9 cellular contexts compared by ENCODE assay signal in genomic region chr11:47348859-47349258, GRCh38. TPM values are rescaled to one million over a fixed set of nuclear protein-coding genes. Genes with fewer than 3 reads are reported as not detected.
DNase-seq lines count a peak whose midpoint lies in the region; ATAC-seq and TF ChIP-seq lines count a peak whose summit lies in the region.
"Had no signal": no experiment of that assay in that cellular context is flagged by ENCODE, and none has a peak within 500 bp of the region (broad histone marks: within the 10 kb centered on the region; RNA-seq: fewer than 3 reads in every experiment).

No MANE protein-coding gene starts in this region.

- no peaks in the 10 kb centered on the region for H3K36me3 Mint-ChIP-seq in GM23338 (ENCODE audit: low read depth)
- H3K36me3 Mint-ChIP-seq: IgD-negative memory B cell had no signal

- DNase-seq in GM23338 (ENCODE audit: low spot score) (peak; percentile 42), fibroblast of pulmonary artery (ENCODE audit: low read depth) (peak; percentile 50), T-helper 9 cell (no peak), smooth muscle cell (lab: John Stamatoyannopoulos, UW; ENCODE audit: unreplicated experiment) (no peak), NCI-H2227 treated with DMSO at 0.1 percent for 48 hours (lab: John Stamatoyannopoulos, UW) (no peak)

- peak overlapping the region in 6 of 11 experiments; percentile 38 to 50 (median 39); a peak in 8 of 22 replicates for H3K9ac ChIP-seq in BLaER1 treated with 17β-estradiol and CSF1 and Interleukin-3, amounts not matched to agents 10 nM and 100 nM
- no peak overlapping the region for H3K9ac ChIP-seq in OCI-LY1 (ENCODE audit: low read length)
- H3K9ac ChIP-seq in smooth muscle cell (ENCODE audit: low read depth), result no peak overlapping the region

- peak; percentile 14; the same call in 1 of the 3 replicates for ATAC-seq in GM23338
- ATAC-seq in GM19452 (IDR thresholded peaks at IDR 0.05; ENCODE audit: unreplicated experiment), result no peak

- H3K9me3 Mint-ChIP-seq in GM23338, result no peaks in the 10 kb centered on the region; the same call in 2 of the 3 replicates

- no peaks in the 10 kb centered on the region for H3K9me2 ChIP-seq in GM23338 (ENCODE audit: insufficient read depth)
- H3K9me2 ChIP-seq in OCI-LY1 (ENCODE audit: low read depth, low read length), result no peaks in the 10 kb centered on the region

- H3K4me2 ChIP-seq in BLaER1 treated with 17β-estradiol and CSF1 and Interleukin-3, amounts not matched to agents 10 nM and 100 nM, result no peak overlapping the region
- H3K4me2 ChIP-seq in GM23338 (no peak overlapping the region), OCI-LY1 (ENCODE audit: low read length) (no peak overlapping the region), smooth muscle cell (no peak overlapping the region)

- no peaks in the 10 kb centered on the region for H3K27me3 ChIP-seq in BLaER1 treated with 17β-estradiol and CSF1 and Interleukin-3, amounts not matched to agents 10 nM and 100 nM
- no peaks in the 10 kb centered on the region for H3K27me3 ChIP-seq in GM23338 (ENCODE audit: insufficient read depth)
- no peaks in the 10 kb centered on the region for H3K27me3 ChIP-seq in OCI-LY1 (ENCODE audit: insufficient read depth, low read length)
- no peaks in the 10 kb centered on the region for H3K27me3 ChIP-seq in smooth muscle cell (ENCODE audit: low read depth)

- H3K4me1 ChIP-seq in BLaER1 treated with 17β-estradiol and CSF1 and Interleukin-3, amounts not matched to agents 10 nM and 100 nM, result peaks cover 0 to 42% (median 32%) of the 10 kb centered on the region in 10 experiments; a peak in 15 of 20 replicates
- no peaks in the 10 kb centered on the region; the same call in 1 of the 2 replicates for H3K4me1 ChIP-seq in GM23338 (ENCODE audit: insufficient read depth)
- H3K4me1 ChIP-seq in OCI-LY1 (ENCODE audit: insufficient read depth, low read length, severe bottlenecking), result no peaks in the 10 kb centered on the region
- H3K4me1 ChIP-seq in smooth muscle cell (ENCODE audit: low read depth), result peaks cover 8% of the 10 kb centered on the region

- no peaks in the 10 kb centered on the region for H3K9me3 ChIP-seq in BLaER1 treated with 17β-estradiol and CSF1 and Interleukin-3, amounts not matched to agents 10 nM and 100 nM (replicated peaks in 1 of 11)
- H3K9me3 ChIP-seq in OCI-LY1 (ENCODE audit: low read length) (no peaks in the 10 kb centered on the region), smooth muscle cell (replicated peaks; ENCODE audit: low read depth) (no peaks in the 10 kb centered on the region)

- H3K4me3 ChIP-seq in BLaER1 treated with 17β-estradiol and CSF1 and Interleukin-3, amounts not matched to agents 10 nM and 100 nM, result no peak overlapping the region
- no peak overlapping the region for H3K4me3 ChIP-seq in GM23338
- no peak overlapping the region for H3K4me3 ChIP-seq in OCI-LY1 (ENCODE audit: low read depth, low read length, poor library complexity, severe bottlenecking)
- H3K4me3 ChIP-seq in fibroblast of pulmonary artery (replicated peaks; ENCODE audit: low read depth, low read length), result no peak overlapping the region
- no peak overlapping the region for H3K4me3 ChIP-seq in smooth muscle cell

- H3K27me3 Mint-ChIP-seq in GM23338 (ENCODE audit: insufficient read depth, low read depth, poor library complexity), result peaks cover 12% of the 10 kb centered on the region
- H3K27me3 Mint-ChIP-seq: IgD-negative memory B cell had no signal

- peak overlapping the region in 8 of 11 experiments; percentile 34 to 71 (median 56); a peak in 16 of 22 replicates for H3K27ac ChIP-seq in BLaER1 treated with 17β-estradiol and CSF1 and Interleukin-3, amounts not matched to agents 10 nM and 100 nM
- no peak overlapping the region for H3K27ac ChIP-seq in GM23338 (ENCODE audit: low read depth)
- no peak overlapping the region for H3K27ac ChIP-seq in OCI-LY1 (ENCODE audit: low read depth, low read length, poor library complexity, severe bottlenecking)
- no peak overlapping the region for H3K27ac ChIP-seq in smooth muscle cell (ENCODE audit: low read depth)

- H3K36me3 ChIP-seq in BLaER1 treated with 17β-estradiol and CSF1 and Interleukin-3, amounts not matched to agents 10 nM and 100 nM, result peaks cover 0 to 5% (median under 1%) of the 10 kb centered on the region in 11 experiments; a peak in 13 of 22 replicates
- H3K36me3 ChIP-seq in GM23338 (ENCODE audit: insufficient read depth) (no peaks in the 10 kb centered on the region), OCI-LY1 (ENCODE audit: insufficient read depth, low read length) (no peaks in the 10 kb centered on the region), smooth muscle cell (ENCODE audit: low read depth) (no peaks in the 10 kb centered on the region)

- H3K27ac Mint-ChIP-seq in GM23338, result no peak overlapping the region
- H3K27ac Mint-ChIP-seq: IgD-negative memory B cell had no signal

- peaks cover 4% of the 10 kb centered on the region for H3K4me1 Mint-ChIP-seq in GM23338

- peaks cover 0 to 45% (median 0%) of the 10 kb centered on the region in 11 experiments; a peak in 8 of 22 replicates for H4K20me1 ChIP-seq in BLaER1 treated with 17β-estradiol and CSF1 and Interleukin-3, amounts not matched to agents 10 nM and 100 nM
- H4K20me1 ChIP-seq in GM23338 (replicated peaks; ENCODE audit: insufficient read depth) (no peaks in the 10 kb centered on the region), OCI-LY1 (ENCODE audit: insufficient read depth, low read length) (no peaks in the 10 kb centered on the region), smooth muscle cell (ENCODE audit: low read depth) (no peaks in the 10 kb centered on the region)

- H3K79me2 ChIP-seq in GM23338 (replicated peaks; ENCODE audit: insufficient read depth), result no peaks in the 10 kb centered on the region
- H3K79me2 ChIP-seq in OCI-LY1 (ENCODE audit: insufficient read depth, low read length), result no peaks in the 10 kb centered on the region
- H3K79me2 ChIP-seq in smooth muscle cell (ENCODE audit: low read depth), result no peaks in the 10 kb centered on the region

- H3F3A ChIP-seq in GM23338 (replicated peaks; ENCODE audit: low read depth) (no peaks in the 10 kb centered on the region), OCI-LY1 (ENCODE audit: insufficient read depth, low read length) (no peaks in the 10 kb centered on the region), smooth muscle cell (ENCODE audit: low read depth) (no peaks in the 10 kb centered on the region)

- no peak overlapping the region for H3K4me3 Mint-ChIP-seq in GM23338
- H3K4me3 Mint-ChIP-seq: IgD-negative memory B cell had no signal

- WGBS in smooth muscle cell (ENCODE audit: low lambda C conversion rate), result 70% methylated on average over 6 of the region's 8 CpGs

- TF ChIP-seq CTCF in GM23338 (conservative IDR thresholded peaks at IDR 0.05; ENCODE audit: low read depth in 2 of 2) (peak; percentile 27 to 51; a peak in 3 of 4 replicates), OCI-LY1 (IDR thresholded peaks at IDR 0.05; ENCODE audit: low read length) (peak; percentile 53), fibroblast of pulmonary artery (IDR thresholded peaks at IDR 0.05; ENCODE audit: low read length, missing control alignments) (peak; percentile 31), smooth muscle cell (IDR thresholded peaks at IDR 0.05; ENCODE audit: borderline replicate concordance, insufficient read depth, poor library complexity, severe bottlenecking) (no peak)

- H2AFZ ChIP-seq in GM23338 (no peak overlapping the region), OCI-LY1 (ENCODE audit: low read length) (no peak overlapping the region), smooth muscle cell (ENCODE audit: low read depth) (no peak overlapping the region)

TF ChIP-seq in GM23338, 12 proteins besides CTCF, POLR2A, EP300 and RAD21 (continues in another document):
- TF ChIP-seq ETS1 (IDR thresholded peaks at IDR 0.05) (no peak), ZNF114 (CRISPR knock-in tag; IDR thresholded peaks at IDR 0.05) (no peak), POLR2AphosphoS5 (IDR thresholded peaks at IDR 0.05; ENCODE audit: low read depth) (no peak)

RNA-seq across cellular contexts. Expression of gene MYBPC3, which starts 3.6 kb away (rescaled TPM):
- total RNA-seq in GM23338 (2014; rRNA removed; shearing (Covaris generic)), result not detected in 2 replicates
- polyA plus RNA-seq in GM23338 (2016; fragmentation: Nextera tagmentation; extraction: Ambion mirVana) (0.24 TPM in 1 of 2 replicates, not detected in the other), smooth muscle cell (0.03 and 0.25 TPM in 2 replicates)
- total RNA-seq in smooth muscle cell, result not detected in 2 replicates
- polyA plus RNA-seq: IgD-negative memory B cell had no signal

RNA-seq across cellular contexts. Expression of gene SPI1, which starts 29.5 kb away (rescaled TPM):
- total RNA-seq in GM23338 (2014; rRNA removed; shearing (Covaris generic)), result not detected in 2 replicates
- polyA plus RNA-seq in GM23338 (2016; fragmentation: Nextera tagmentation; extraction: Ambion mirVana) (0.19 and 0.23 TPM in 2 replicates), smooth muscle cell (not detected in 2 replicates)
- total RNA-seq in smooth muscle cell, result not detected in 2 replicates

RNA-seq across cellular contexts. Expression of gene SLC39A13, which starts 59.5 kb away (rescaled TPM):
- 32.7 TPM in 2 replicates for total RNA-seq in GM23338 (2014; rRNA removed; shearing (Covaris generic))
- polyA plus RNA-seq in GM23338 (2016; fragmentation: Nextera tagmentation; extraction: Ambion mirVana) (15.8 TPM in 2 replicates), smooth muscle cell (138 and 143 TPM in 2 replicates)
- 51.7 and 56.9 TPM in 2 replicates for total RNA-seq in smooth muscle cell

Comparison
In these comparisons a context has a peak if more than half of its experiments do, and no peak if none do; other contexts are left out.
1. H3K27ac ChIP-seq: peak in BLaER1 treated with 17β-estradiol and CSF1 and Interleukin-3, amounts not matched to agents 10 nM and 100 nM (8 of 11); none in GM23338 (single experiment), OCI-LY1 (single experiment) and smooth muscle cell (single experiment).
2. H3K9ac ChIP-seq: peak in BLaER1 treated with 17β-estradiol and CSF1 and Interleukin-3, amounts not matched to agents 10 nM and 100 nM (6 of 11); none in OCI-LY1 (single experiment) and smooth muscle cell (single experiment).
3. DNase-seq: peak in GM23338 (single experiment) and fibroblast of pulmonary artery (single experiment); none in T-helper 9 cell (single experiment), smooth muscle cell (single experiment) and NCI-H2227 treated with DMSO at 0.1 percent for 48 hours (single experiment).